Comparison of ENCODE assay signal across 8 cellular contexts in genomic region chr14:52015411-52016030, GRCh38. TPM values are rescaled to one million over a fixed set of nuclear protein-coding genes. Genes with fewer than 3 reads are reported as not detected.
DNase-seq lines count a peak whose midpoint lies in the region; ATAC-seq, FAIRE-seq and TF ChIP-seq lines count a peak whose summit lies in the region.

No MANE protein-coding gene starts in this region.

- H3K4ac ChIP-seq in H1 (replicated peaks; ENCODE audit: insufficient read length, low read depth, low read length) (no peak overlapping the region), neuronal stem cell (ENCODE audit: low read length) (no peak overlapping the region)

- H3K4me1 ChIP-seq in H1 (replicated peaks in 1 of 4; ENCODE audit: control insufficient read depth in 3 of 4, insufficient read depth in 4 of 4, low read length in 3 of 4) (peaks cover 2 to 12% (median 11%) of the 10 kb centered on the region in 4 experiments; a peak in 6 of 7 replicates), neuronal stem cell (ENCODE audit: control insufficient read depth in 2 of 2, insufficient read depth in 1 of 2, low read depth in 1 of 2, low read length in 2 of 2) (peaks cover 2 to 7% of the 10 kb centered on the region in 2 donors), upper lobe of left lung (peaks cover 5 to 23% (median 16%) of the 10 kb centered on the region in 4 donors)

- DNase-seq in EH (ENCODE audit: low read depth) (peak; percentile 35), NCI-H460 (ENCODE audit: extremely low read depth, low read depth) (peak; percentile 34), H1 (ENCODE audit: low read depth in 1 of 2, low spot score in 2 of 2) (peak in 1 of 2 experiments; percentile 61), neuronal stem cell (ENCODE audit: low spot score) (no peak), upper lobe of left lung (no peak)
- no peak for DNase-seq in central memory CD4-positive, alpha-beta T cell

- H3K79me1 ChIP-seq in H1 (ENCODE audit: low read depth, low read length): no peaks in the 10 kb centered on the region
- no peaks in the 10 kb centered on the region for H3K79me1 ChIP-seq in neuronal stem cell (ENCODE audit: low read depth, low read length)

- TF ChIP-seq POLR2A in H1 (IDR thresholded peaks at IDR 0.05; ENCODE audit: control extremely low read depth in 1 of 2, low read depth in 2 of 2, low read length in 2 of 2) (no peak), upper lobe of left lung (IDR thresholded peaks at IDR 0.05) (no peak)

- no peak for FAIRE-seq in H1 (lab: Jason Lieb, UNC)

- H4K8ac ChIP-seq in H1 (ENCODE audit: extremely low read depth, insufficient read depth, low read length): no peak overlapping the region
- H4K8ac ChIP-seq in neuronal stem cell (ENCODE audit: low read depth, low read length): no peak overlapping the region

- H3K36me3 ChIP-seq in H1 (ENCODE audit: control insufficient read depth in 2 of 4, insufficient read depth in 4 of 4, low read length in 3 of 4) (peaks cover 7 to 16% (median 11%) of the 10 kb centered on the region in 4 experiments), neuronal stem cell (replicated peaks in 1 of 2; ENCODE audit: control insufficient read depth in 2 of 2, insufficient read depth in 2 of 2, low read length in 2 of 2) (peaks cover 11 to 46% of the 10 kb centered on the region in 2 donors), upper lobe of left lung (peaks cover 0 to 19% (median 13%) of the 10 kb centered on the region in 4 donors)

- H3K27me3 ChIP-seq in H1 (replicated peaks in 1 of 4; ENCODE audit: control insufficient read depth in 3 of 4, extremely low read depth in 1 of 4, insufficient read depth in 3 of 4, low read length in 3 of 4) (no peaks in the 10 kb centered on the region), neuronal stem cell (ENCODE audit: control insufficient read depth in 3 of 3, insufficient read depth in 3 of 3, low read depth in 1 of 3, low read length in 3 of 3) (no peaks in the 10 kb centered on the region), upper lobe of left lung (no peaks in the 10 kb centered on the region)

- H3K23me2 ChIP-seq in H1 (ENCODE audit: low read depth, low read length): no peaks in the 10 kb centered on the region

- no peak overlapping the region for H2AK5ac ChIP-seq in H1 (ENCODE audit: low read depth, low read length)
- H2AK5ac ChIP-seq in neuronal stem cell (ENCODE audit: low read depth, low read length): no peak overlapping the region

- H2BK120ac ChIP-seq in H1 (replicated peaks; ENCODE audit: low read depth, low read length) (no peak overlapping the region), neuronal stem cell (ENCODE audit: low read depth, low read length) (no peak overlapping the region)

- H3K27ac ChIP-seq in H1 (ENCODE audit: low read depth, low read length): no peak overlapping the region
- no peak overlapping the region for H3K27ac ChIP-seq in neuronal stem cell (replicated peaks; ENCODE audit: low read length)
- no peak overlapping the region for H3K27ac ChIP-seq in upper lobe of left lung

- no peaks in the 10 kb centered on the region for H3K79me2 ChIP-seq in H1 (ENCODE audit: control insufficient read depth in 1 of 2, insufficient read depth in 2 of 2, low read length in 2 of 2)

- no peak overlapping the region for H2BK5ac ChIP-seq in H1 (ENCODE audit: low read depth, low read length)
- H2BK5ac ChIP-seq in neuronal stem cell (ENCODE audit: low read length): no peak overlapping the region

- no peak overlapping the region for H3K4me3 ChIP-seq in H1 (ENCODE audit: extremely low read depth in 1 of 4, insufficient read depth in 2 of 4, low read depth in 3 of 4, low read length in 4 of 4)
- H3K4me3 ChIP-seq in neuronal stem cell (ENCODE audit: low read length in 2 of 2): no peak overlapping the region
- H3K4me3 ChIP-seq in upper lobe of left lung: no peak overlapping the region

- H4K20me1 ChIP-seq in H1 (replicated peaks in 1 of 2; ENCODE audit: control insufficient read depth in 1 of 2, insufficient read depth in 2 of 2, low read length in 2 of 2): no peaks in the 10 kb centered on the region

- no peak overlapping the region for H4K5ac ChIP-seq in H1 (ENCODE audit: insufficient read length, low read depth, low read length)

- TF ChIP-seq EP300 in H1 (IDR thresholded peaks at IDR 0.05; ENCODE audit: borderline replicate concordance in 1 of 2, low read depth in 2 of 2, low read length in 2 of 2): no peak
- TF ChIP-seq EP300 in upper lobe of left lung (IDR thresholded peaks at IDR 0.05): no peak

- H4K91ac ChIP-seq in H1 (replicated peaks; ENCODE audit: insufficient read length, low read length) (no peak overlapping the region), neuronal stem cell (ENCODE audit: low read depth, low read length, poor library complexity) (no peak overlapping the region)

- TF ChIP-seq CTCF in H1 (IDR thresholded peaks at IDR 0.05; ENCODE audit: control extremely low read depth in 1 of 3, insufficient read depth in 1 of 3, low read depth in 1 of 3, low read length in 3 of 3) (peak; percentile 37 to 73 (median 55)), upper lobe of left lung (IDR thresholded peaks at IDR 0.05) (peak in 1 of 6 experiments; percentile 13)

- TF ChIP-seq RAD21 in H1 (IDR thresholded peaks at IDR 0.05 in 1 of 2, conservative IDR thresholded peaks at IDR 0.05 in 1 of 2; ENCODE audit: low read depth in 2 of 2, low read length in 2 of 2): peak; percentile 52 to 56

- no peak overlapping the region; the same call in 1 of the 2 replicates for H2BK20ac ChIP-seq in H1 (ENCODE audit: low read length)

- no peak overlapping the region for H3K56ac ChIP-seq in H1 (replicated peaks; ENCODE audit: insufficient read length, low read depth, low read length)

- CTCF ChIA-PET in H1 (lab: Charles Lee; ENCODE audit: partially characterized antibody): interaction anchor here (0.5 to 5.0 kb wide), 33 partner anchors 9 to 1873 kb away, joined by 3 to 46 read pairs (median 3); partner anchors contain the start of genes NID2 and TRIM9

- ATAC-seq in HG02870 (IDR thresholded peaks at IDR 0.05; ENCODE audit: unreplicated experiment) (no peak), GM18907 (IDR thresholded peaks at IDR 0.05; ENCODE audit: unreplicated experiment) (no peak), upper lobe of left lung (ENCODE audit: low FRiP score in 2 of 2) (no peak)

- H3K9ac ChIP-seq in H1 (replicated peaks in 1 of 4; ENCODE audit: extremely low read depth in 1 of 4, low read depth in 3 of 4, low read length in 3 of 4) (no peak overlapping the region), neuronal stem cell (ENCODE audit: low read depth, low read length, poor library complexity) (no peak overlapping the region)

- H3K9me3 ChIP-seq in H1 (ENCODE audit: insufficient read depth in 2 of 2, low read depth in 1 of 2, low read length in 1 of 2): no peaks in the 10 kb centered on the region; a peak in 1 of 4 replicates
- H3K9me3 ChIP-seq in neuronal stem cell (replicated peaks in 1 of 2; ENCODE audit: control insufficient read depth in 2 of 2, insufficient read depth in 1 of 2, low read depth in 1 of 2, low read length in 2 of 2): no peaks in the 10 kb centered on the region
- H3K9me3 ChIP-seq in upper lobe of left lung: no peaks in the 10 kb centered on the region

- no peak overlapping the region for H3K4me2 ChIP-seq in H1 (ENCODE audit: insufficient read depth in 1 of 2, low read depth in 2 of 2, low read length in 2 of 2)
- no peak overlapping the region for H3K4me2 ChIP-seq in neuronal stem cell (ENCODE audit: insufficient read depth, low read length, poor library complexity, severe bottlenecking)

- 79% methylated on average over 8 of the region's 8 CpGs; no CpG with 5 or more reads in 1 of the 2 experiments for WGBS in H1 (ENCODE audit: extremely low coverage in 1 of 2, insufficient coverage in 1 of 2, insufficient read length in 1 of 2, insufficient replicate concordance in 2 of 2, low coverage in 1 of 2, low lambda C conversion rate in 2 of 2, missing lambda C conversion rate in 1 of 2), 2 experiments
- no CpG with 5 or more reads among the region's 8 CpGs for WGBS in neuronal stem cell (ENCODE audit: extremely low coverage in 2 of 2, insufficient read length in 2 of 2, insufficient replicate concordance in 1 of 2), 2 donors
- WGBS in upper lobe of left lung, 2 donors: 65 to 73% methylated on average over 5 to 8 of the region's 8 CpGs

- H3K23ac ChIP-seq in H1 (ENCODE audit: insufficient read length): no peak overlapping the region
- no peak overlapping the region for H3K23ac ChIP-seq in neuronal stem cell (ENCODE audit: low read depth, low read length, poor library complexity)

- H2AFZ ChIP-seq in H1 (ENCODE audit: low read length) (no peak overlapping the region), neuronal stem cell (ENCODE audit: low read length) (peak overlapping the region; percentile 54)

- no peak overlapping the region for H3K18ac ChIP-seq in H1 (ENCODE audit: extremely low read depth, low read length)
- H3K18ac ChIP-seq in neuronal stem cell (ENCODE audit: low read length): no peak overlapping the region

- H2BK15ac ChIP-seq in H1 (ENCODE audit: low read length): peak overlapping the region; percentile 51; the same call in 1 of the 2 replicates
- no peak overlapping the region for H2BK15ac ChIP-seq in neuronal stem cell (ENCODE audit: low read length)

- H3K14ac ChIP-seq in H1 (ENCODE audit: insufficient read length) (no peak overlapping the region), neuronal stem cell (ENCODE audit: low read length) (no peak overlapping the region)

- POLR2A ChIA-PET in H1 (lab: Charles Lee; ENCODE audit: partially characterized antibody): interaction anchor here (1.2 to 1.6 kb wide), 2 partner anchors 8 to 116 kb away, joined by 3 to 5 read pairs; no protein-coding TSS in a partner anchor

- H2BK12ac ChIP-seq in H1 (ENCODE audit: low read depth, low read length) (no peak overlapping the region; the same call in 1 of the 2 replicates), neuronal stem cell (ENCODE audit: low read length) (no peak overlapping the region)

RNA-seq across cellular contexts. Expression of gene RTRAF, which starts 26.2 kb away (rescaled TPM):
- 324 and 371 TPM in 2 replicates for total RNA-seq in NCI-H460 (2014; rRNA removed; shearing (Covaris generic))
- 28.2 and 57.7 TPM in 2 replicates for polyA plus RNA-seq in NCI-H460 (2014; cell fraction: nucleus; rRNA removed)
- 351 and 359 TPM in 2 replicates for total RNA-seq in H1 (2021; fragmentation: NEBNext Ultra II Directional; extraction: Animal tissue kit (Norgen Biotek cat#: 25700))
- 60.2 and 149 TPM in 2 replicates for polyA plus RNA-seq in H1 (2011; rRNA removed)
- 163 TPM for polyA plus RNA-seq in H1 (2011; cell fraction: cytosol; rRNA removed)
- 147 TPM for polyA plus RNA-seq in H1 (2011; cell fraction: nucleus; rRNA removed)
- polyA plus RNA-seq in H1 (2012, experiment 1 of 2): 416 to 484 TPM (median 426 TPM) in 4 replicates
- polyA plus RNA-seq in H1 (2012, experiment 2 of 2): 40.5 TPM
- 576 TPM for polyA plus RNA-seq in H1 (2013, experiment 1 of 2)
- polyA plus RNA-seq in H1 (2013, experiment 2 of 2): 647 TPM
- 86.2 and 119 TPM in 2 replicates for polyA minus RNA-seq in H1 (2011; rRNA and poly(A)+ RNA removed)
- 237 TPM for polyA minus RNA-seq in H1 (2011; cell fraction: cytosol; rRNA and poly(A)+ RNA removed)
- 103 TPM for polyA minus RNA-seq in H1 (2011; cell fraction: nucleus; rRNA and poly(A)+ RNA removed)
- polyA plus RNA-seq in neuronal stem cell (2013, experiment 1 of 2): 643 TPM
- polyA plus RNA-seq in neuronal stem cell (2013, experiment 2 of 2): 645 TPM
- total RNA-seq in upper lobe of left lung: 100 to 1,000 TPM in 2 of 6 donors, 10 to 100 TPM in 3, 1 to 10 TPM in 1; 7.3 to 116 (median 62.0) TPM

RNA-seq across cellular contexts. Expression of gene NID2, which starts 53.3 kb away (rescaled TPM):
- total RNA-seq in NCI-H460 (2014; rRNA removed; shearing (Covaris generic)): 63.2 and 66.1 TPM in 2 replicates
- polyA plus RNA-seq in NCI-H460 (2014; cell fraction: nucleus; rRNA removed): 68.4 and 79.7 TPM in 2 replicates
- total RNA-seq in H1 (2021; fragmentation: NEBNext Ultra II Directional; extraction: Animal tissue kit (Norgen Biotek cat#: 25700)): 6.1 and 6.9 TPM in 2 replicates
- polyA plus RNA-seq in H1 (2011; rRNA removed): 12.6 and 16.5 TPM in 2 replicates
- polyA plus RNA-seq in H1 (2011; cell fraction: cytosol; rRNA removed): 8.0 TPM
- polyA plus RNA-seq in H1 (2011; cell fraction: nucleus; rRNA removed): 21.3 TPM
- 11.0 to 14.0 TPM (median 12.3 TPM) in 4 replicates for polyA plus RNA-seq in H1 (2012, experiment 1 of 2)
- 3.3 TPM for polyA plus RNA-seq in H1 (2012, experiment 2 of 2)
- 10.4 TPM for polyA plus RNA-seq in H1 (2013, experiment 1 of 2)
- polyA plus RNA-seq in H1 (2013, experiment 2 of 2): 8.2 TPM
- polyA minus RNA-seq in H1 (2011; rRNA and poly(A)+ RNA removed): 15.1 and 18.4 TPM in 2 replicates
- 6.9 TPM for polyA minus RNA-seq in H1 (2011; cell fraction: cytosol; rRNA and poly(A)+ RNA removed)
- polyA minus RNA-seq in H1 (2011; cell fraction: nucleus; rRNA and poly(A)+ RNA removed): 12.1 TPM
- polyA plus RNA-seq in neuronal stem cell (2013, experiment 1 of 2): 8.2 TPM
- 8.4 TPM for polyA plus RNA-seq in neuronal stem cell (2013, experiment 2 of 2)
- total RNA-seq in upper lobe of left lung: 10 to 100 TPM in 2 of 6 donors, 1 to 10 TPM in 4; 4.9 to 33.5 (median 8.3) TPM

Comparison
In these comparisons a context has a peak if more than half of its experiments do, and no peak if none do; other contexts are left out.
1. DNase-seq: peak in EH (single experiment) and NCI-H460 (single experiment); none in neuronal stem cell (single experiment), central memory CD4-positive, alpha-beta T cell (single experiment) and upper lobe of left lung (0 of 2).